8 cellular contexts compared by ENCODE assay signal in the genomic region with DNA sequence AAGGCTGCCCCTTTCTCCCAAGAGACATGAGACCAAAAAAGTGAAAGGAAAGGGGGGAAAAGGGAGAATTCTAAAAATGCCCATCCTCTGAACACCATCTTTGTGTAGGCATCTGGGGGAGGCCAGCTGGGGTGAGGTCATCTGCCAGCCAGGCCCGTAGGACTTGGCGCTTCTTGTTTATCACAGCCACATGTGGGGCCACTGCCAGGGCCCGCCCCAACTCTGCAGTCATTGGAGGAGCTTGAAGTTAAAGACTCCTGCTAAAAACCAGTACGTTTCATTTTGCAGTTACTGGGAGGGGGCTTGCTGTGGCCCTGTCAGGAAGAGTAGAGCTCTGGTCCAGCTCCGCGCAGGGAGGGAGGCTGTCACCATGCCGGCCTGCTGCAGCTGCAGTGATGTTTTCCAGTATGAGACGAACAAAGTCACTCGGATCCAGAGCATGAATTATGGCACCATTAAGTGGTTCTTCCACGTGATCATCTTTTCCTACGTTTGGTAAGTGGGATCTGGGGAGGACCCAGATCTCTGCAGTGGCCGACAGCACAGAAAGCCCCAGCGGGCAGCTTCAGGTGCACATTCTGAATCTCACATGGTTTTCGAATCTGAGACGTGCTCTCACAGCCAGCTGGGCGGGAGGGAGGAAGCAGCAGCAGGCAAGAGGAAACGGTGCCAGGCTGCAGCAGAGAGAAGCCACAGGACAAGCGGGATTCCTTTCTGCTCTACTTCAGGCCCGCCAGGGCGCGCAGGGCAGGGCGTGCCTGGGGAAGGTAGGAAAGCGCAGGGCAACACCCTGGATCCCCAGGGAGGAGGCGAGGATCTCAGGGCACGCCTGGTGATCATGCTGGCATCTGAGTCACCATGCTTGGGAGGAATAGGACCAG. TPM values are rescaled to one million over a fixed set of nuclear protein-coding genes. Genes with fewer than 3 reads are reported as not detected.
DNase-seq lines count a peak whose midpoint lies in the region; ATAC-seq and TF ChIP-seq lines count a peak whose summit lies in the region.

Gene P2RX7 (plus strand): TSS at position 276 of the 881 bp plus-strand sequence. CDS start 95 bp downstream, at position 371.

- no peak for ATAC-seq in GM19351 (IDR thresholded peaks at IDR 0.05; ENCODE audit: unreplicated experiment)

- H3K4me3 Mint-ChIP-seq in activated naive CD8-positive, alpha-beta T cell treated with anti-CD3 and anti-CD28 coated beads for 36 hours = peak within 1 kb of the TSS; percentile 77
- H3K4me3 Mint-ChIP-seq in glutamatergic neuron (ENCODE audit: unreplicated experiment) = peak within 1 kb of the TSS; percentile 43

- peak in 1 of 2 donors; percentile 32 for TF ChIP-seq POLR2A in uterus (IDR thresholded peaks at IDR 0.05)

- H3K36me3 ChIP-seq in neutrophil (no peaks in the 10 kb centered on the region), uterus (no peaks in the 10 kb centered on the region)

- peaks cover 17 to 29% of the 10 kb centered on the region in 2 experiments for H3K4me1 ChIP-seq in neutrophil (ENCODE audit: control insufficient read depth in 1 of 2, insufficient read depth in 1 of 2, low read depth in 1 of 2, low read length in 1 of 2)
- no peaks in the 10 kb centered on the region for H3K4me1 ChIP-seq in uterus

- peak within 1 kb of the TSS; percentile 90 for H3K27ac Mint-ChIP-seq in activated naive CD8-positive, alpha-beta T cell treated with anti-CD3 and anti-CD28 coated beads for 36 hours
- H3K27ac Mint-ChIP-seq in glutamatergic neuron (ENCODE audit: unreplicated experiment) = no peak within 1 kb of the TSS

- peaks cover 58% of the 10 kb centered on the region for H3K4me1 Mint-ChIP-seq in activated naive CD8-positive, alpha-beta T cell treated with anti-CD3 and anti-CD28 coated beads for 36 hours
- H3K4me1 Mint-ChIP-seq in glutamatergic neuron (ENCODE audit: low read depth, unreplicated experiment) = peaks cover 8% of the 10 kb centered on the region

- H3K9me3 ChIP-seq in neutrophil (no peaks in the 10 kb centered on the region), uterus (no peaks in the 10 kb centered on the region)

- no peak for TF ChIP-seq CTCF in glutamatergic neuron (IDR thresholded peaks at IDR 0.05; ENCODE audit: partially characterized antibody, unreplicated experiment)
- TF ChIP-seq CTCF in neutrophil (IDR thresholded peaks at IDR 0.05) = no peak
- no peak for TF ChIP-seq CTCF in uterus (IDR thresholded peaks at IDR 0.05)

- H3K9me3 Mint-ChIP-seq in activated naive CD8-positive, alpha-beta T cell treated with anti-CD3 and anti-CD28 coated beads for 36 hours = peaks cover 7% of the 10 kb centered on the region
- H3K9me3 Mint-ChIP-seq in glutamatergic neuron (ENCODE audit: unreplicated experiment) = peaks cover 4% of the 10 kb centered on the region

- peak; percentile 45 for DNase-seq in GM04504 (ENCODE audit: low read depth)
- DNase-seq in Jurkat, Clone E6-1 (ENCODE audit: low read depth, low spot score) = peak; percentile 27
- DNase-seq in RPMI8226 = peak; percentile 96
- peak; percentile 53 for DNase-seq in activated naive CD8-positive, alpha-beta T cell treated with anti-CD3 and anti-CD28 coated beads for 36 hours
- DNase-seq in glutamatergic neuron = peak; percentile 42
- peak; percentile 71 to 81 for DNase-seq in uterus

- intact Hi-C loops in uterus (cut with DNase I; ENCODE audit: low total_unique reads) = no loop called here

- peaks cover 15% of the 10 kb centered on the region for H3K27me3 ChIP-seq in neutrophil
- H3K27me3 ChIP-seq in uterus = no peaks in the 10 kb centered on the region

- no peaks in the 10 kb centered on the region for H3K27me3 Mint-ChIP-seq in activated naive CD8-positive, alpha-beta T cell treated with anti-CD3 and anti-CD28 coated beads for 36 hours
- H3K27me3 Mint-ChIP-seq in glutamatergic neuron (ENCODE audit: unreplicated experiment) = peaks cover 5% of the 10 kb centered on the region

- no peak within 1 kb of the TSS for H3K27ac ChIP-seq in neutrophil
- peak within 1 kb of the TSS; percentile 72 to 77 for H3K27ac ChIP-seq in uterus

- peak within 1 kb of the TSS; percentile 11; the same call in 1 of the 2 replicates for H3K4me3 ChIP-seq in Jurkat, Clone E6-1 (ENCODE audit: low read length)
- H3K4me3 ChIP-seq in neutrophil (ENCODE audit: low read depth in 1 of 2, low read length in 1 of 2) (peak within 1 kb of the TSS; percentile 32 to 34), uterus (peak within 1 kb of the TSS; percentile 44 to 46)

- peaks cover 3% of the 10 kb centered on the region for H3K36me3 Mint-ChIP-seq in activated naive CD8-positive, alpha-beta T cell treated with anti-CD3 and anti-CD28 coated beads for 36 hours
- H3K36me3 Mint-ChIP-seq in glutamatergic neuron (ENCODE audit: unreplicated experiment) = peaks cover 8% of the 10 kb centered on the region

RNA-seq across cellular contexts. Expression of gene P2RX7, which starts in this region (rescaled TPM):
- 1.2 TPM for polyA plus RNA-seq in Jurkat, Clone E6-1 (2012; ENCODE audit: insufficient read depth, insufficient read length)
- total RNA-seq in activated naive CD8-positive, alpha-beta T cell treated with anti-CD3 and anti-CD28 coated beads for 36 hours = 1 to 10 TPM; 3.6 to 3.9 TPM
- total RNA-seq in glutamatergic neuron (ENCODE audit: unreplicated experiment) (not detected), uterus (1 to 10 TPM; 1.0 to 7.7 (median 3.1) TPM)

Comparison
In these comparisons a context has a peak if more than half of its experiments do, and no peak if none do; other contexts are left out.
1. Peak in DNase-seq in glutamatergic neuron; RNA of the gene not detected or under 1 TPM.
2. DNase-seq: peak in every context shown above with its lines; median percentile 96 in RPMI8226; 76 in uterus; 53 in activated naive CD8-positive, alpha-beta T cell treated with anti-CD3 and anti-CD28 coated beads for 36 hours; 45 in GM04504; 42 in glutamatergic neuron; 27 in Jurkat, Clone E6-1.